In the genomic region with DNA sequence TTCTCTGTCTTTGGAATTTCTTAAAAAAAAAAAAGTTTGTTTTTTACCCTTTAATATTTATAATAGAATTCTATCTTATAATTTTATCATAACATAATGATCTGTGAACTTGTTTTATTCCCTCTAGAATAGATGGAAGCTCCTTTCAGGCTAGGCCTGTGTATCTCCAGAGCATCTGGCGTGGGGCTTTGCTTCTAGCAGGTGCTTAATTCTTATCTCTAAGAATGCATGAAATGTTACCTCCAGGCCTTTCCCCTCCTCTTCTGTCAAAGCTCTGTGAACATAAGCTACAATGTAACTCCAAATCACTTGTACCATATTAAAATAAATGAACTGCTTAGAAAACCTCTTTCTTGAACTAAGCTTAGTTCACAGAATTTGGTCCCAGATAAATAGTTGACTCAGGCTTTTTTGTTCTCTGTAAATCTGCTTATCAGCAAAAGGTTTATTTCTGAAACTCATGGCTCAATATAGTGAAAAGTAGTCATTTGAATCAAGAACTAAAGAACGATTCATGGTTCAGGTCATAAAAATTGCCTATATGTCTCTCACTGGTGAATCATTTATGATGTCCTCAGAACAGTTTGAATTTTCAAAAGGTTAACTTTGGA, we compare ENCODE assay signal across 29 cellular contexts.
"Had no signal": no experiment of that assay in that cellular context is flagged by ENCODE, and none has a peak within 500 bp of the region (broad histone marks: within the 10 kb centered on the region; RNA-seq: fewer than 3 reads in every experiment).

No MANE protein-coding gene starts in this region.

- H3K36me3 ChIP-seq: brain microvascular endothelial cell, WERI-Rb-1 had no signal

- H3K4me3 ChIP-seq: PC-9 had no signal

- ATAC-seq: activated CD8-positive, alpha-beta T cell treated with anti-CD3 and anti-CD28 coated beads for 36 hours; activated T-cell treated with anti-CD3 and anti-CD28 coated beads, Interleukin-2, amount 50 U/mL, for 72 hours; activated T-helper 17 cell treated with anti-CD3 and anti-CD28 coated beads, Interleukin-2, amount 50 U/mL, for 72 hours had no signal

- H3K9ac ChIP-seq: SK-N-SH had no signal

- H3K27me3 ChIP-seq: brain microvascular endothelial cell had no signal

- H3K4me2 ChIP-seq: PC-9, SK-N-SH had no signal

- H3K27ac ChIP-seq: brain microvascular endothelial cell, PC-9, WERI-Rb-1 had no signal

- H2AFZ ChIP-seq: PC-9 had no signal

- DNase-seq: activated CD4-positive, alpha-beta T cell treated with anti-CD3 and anti-CD28 coated beads, Interleukin-2, amount 10 ng/mL, durations not matched to agents 24 days and 14 days; activated CD4-positive, alpha-beta T cell treated with anti-CD3 and anti-CD28 coated beads, Interleukin-2, amount 50 U/mL, for 4 hours; activated CD4-positive, CD25-positive, alpha-beta regulatory T cell; activated CD8-positive, alpha-beta T cell treated with anti-CD3 and anti-CD28 coated beads for 36 hours; activated effector memory CD4-positive, alpha-beta T cell treated with anti-CD3 and anti-CD28 coated beads, Interleukin-2, amount 50 U/mL, for 16 hours; activated naive CD4-positive, alpha-beta T cell; activated naive CD4-positive, alpha-beta T cell treated with anti-CD3 and anti-CD28 coated beads, Interleukin-2, amount 50 U/mL, for 16 hours; activated naive CD8-positive, alpha-beta T cell treated with anti-CD3 and anti-CD28 coated beads for 36 hours; activated T-cell treated with anti-CD3 and anti-CD28 coated beads, Interleukin-2, amount 50 U/mL, for 1 hour; activated T-cell treated with anti-CD3 and anti-CD28 coated beads, Interleukin-2, amount 50 U/mL, for 72 hours; amniotic stem cell; aorta; brain microvascular endothelial cell; NCI-H1092 treated with DMSO at 0.1 percent for 48 hours; NCI-H1417; NCI-H146; NCI-H187; NCI-H2029 treated with DMSO at 0.1 percent for 48 hours; NCI-H2171 treated with DMSO at 0.1 percent for 48 hours; NCI-H2227 treated with DMSO at 0.1 percent for 48 hours; NCI-H446; NCI-H524; NCI-H69; NK-92 treated with Interleukin-12 subunit alpha and Interleukin-12 subunit beta, amount 100 ng/mL, for 24 hours; PC-9; Right ventricle myocardium superior; SK-N-SH; WERI-Rb-1 had no signal

- H3K9me3 ChIP-seq: SK-N-SH had no signal
